Comparison of ENCODE assay signal across 28 cellular contexts in the genomic region with DNA sequence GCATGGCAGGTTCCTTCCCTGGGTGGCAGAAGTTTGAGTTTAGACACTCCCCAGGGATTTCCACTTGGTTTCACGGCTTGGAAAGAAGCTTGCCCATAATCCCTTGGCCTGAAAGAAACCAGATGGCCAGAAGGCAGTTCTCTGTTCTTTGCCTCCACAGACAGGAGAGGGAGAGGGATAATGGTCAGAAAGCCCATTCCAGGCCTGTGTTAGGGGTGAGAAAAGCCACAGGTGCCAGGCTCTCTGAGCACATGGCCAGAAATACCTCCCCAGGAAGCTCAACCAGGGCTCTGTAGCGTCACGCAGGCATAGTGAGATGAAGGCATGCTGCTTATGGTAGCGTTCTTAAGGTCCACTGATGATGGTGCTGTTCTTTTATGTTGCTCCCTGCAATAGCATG.
DNase-seq lines count a peak whose midpoint lies in the region; ATAC-seq and TF ChIP-seq lines count a peak whose summit lies in the region.
"Had no signal": no experiment of that assay in that cellular context is flagged by ENCODE, and none has a peak within 500 bp of the region (broad histone marks: within the 10 kb centered on the region; RNA-seq: fewer than 3 reads in every experiment).

No MANE protein-coding gene starts in this region.

- WGBS in smooth muscle cell (ENCODE audit: low lambda C conversion rate) = 28% methylated on average over 4 of the region's 4 CpGs

- H3K36me3 ChIP-seq in OCI-LY7 (ENCODE audit: insufficient read depth, low read length) (no peaks in the 10 kb centered on the region), smooth muscle cell (ENCODE audit: low read depth) (no peaks in the 10 kb centered on the region)
- H3K36me3 ChIP-seq: esophagus squamous epithelium, gastrocnemius medialis, Peyer's patch had no signal

- TF ChIP-seq CTCF in OCI-LY7 (conservative IDR thresholded peaks at IDR 0.05; ENCODE audit: low read length) (no peak), glutamatergic neuron (IDR thresholded peaks at IDR 0.05; ENCODE audit: partially characterized antibody, unreplicated experiment) (no peak), smooth muscle cell (IDR thresholded peaks at IDR 0.05; ENCODE audit: borderline replicate concordance, insufficient read depth, poor library complexity, severe bottlenecking) (no peak), natural killer cell (IDR thresholded peaks at IDR 0.05) (no peak)

- H3K4me2 ChIP-seq in OCI-LY7 (ENCODE audit: low read length) (peak overlapping the region; percentile 74), smooth muscle cell (no peak overlapping the region)
- H3K4me2 ChIP-seq: KMS-11 had no signal

- peak; percentile 30 for DNase-seq in ELF-1 (ENCODE audit: low read depth, low spot score)
- no peak for DNase-seq in OCI-LY7 (ENCODE audit: low spot score)
- DNase-seq in glutamatergic neuron = no peak
- peak; percentile 60 for DNase-seq in retina
- no peak for DNase-seq in smooth muscle cell (lab: John Stamatoyannopoulos, UW; ENCODE audit: unreplicated experiment)
- no peak for DNase-seq in natural killer cell
- DNase-seq: activated CD8-positive, alpha-beta memory T cell treated with anti-CD3 and anti-CD28 coated beads, Interleukin-2, amount 50 U/mL, for 48 hours; activated effector memory CD4-positive, alpha-beta T cell treated with Interleukin-2 at 50 U/mL for 16 hours; activated naive CD8-positive, alpha-beta T cell treated with anti-CD3 and anti-CD28 coated beads, Interleukin-2, amount 10 ng/mL, durations not matched to agents 7 days and 5 days; CD8-positive, alpha-beta T cell; DMS79 treated with DMSO at 0.1 percent for 48 hours; effector memory CD8-positive, alpha-beta T cell; esophagus squamous epithelium; gastrocnemius medialis; GM23248; NCI-H187 treated with DMSO at 0.1 percent for 48 hours; NCI-H345; Peyer's patch; posterior cingulate gyrus; stimulated activated CD4-positive, alpha-beta T cell treated with anti-CD3 and anti-CD28 coated beads, Interleukin-2, amount 100 ng/mL, for 24 hours had no signal

- H3K9ac ChIP-seq in smooth muscle cell (ENCODE audit: low read depth) = no peak overlapping the region
- H3K9ac ChIP-seq: GM23248, KMS-11 had no signal

- H3K4me1 Mint-ChIP-seq in glutamatergic neuron (ENCODE audit: low read depth, unreplicated experiment) = peaks cover 21% of the 10 kb centered on the region
- peaks cover 18 to 27% of the 10 kb centered on the region in 2 donors for H3K4me1 Mint-ChIP-seq in natural killer cell
- H3K4me1 Mint-ChIP-seq: nephron had no signal

- H2AFZ ChIP-seq in OCI-LY7 (ENCODE audit: low read length) (peak overlapping the region; percentile 33), smooth muscle cell (ENCODE audit: low read depth) (no peak overlapping the region)
- H2AFZ ChIP-seq: GM23248 had no signal

- H3F3A ChIP-seq in smooth muscle cell (ENCODE audit: low read depth) = no peaks in the 10 kb centered on the region

- H3K4me1 ChIP-seq in OCI-LY7 (ENCODE audit: insufficient read depth, low read length, poor library complexity, severe bottlenecking) = peaks cover 74% of the 10 kb centered on the region
- H3K4me1 ChIP-seq in smooth muscle cell (ENCODE audit: low read depth) = no peaks in the 10 kb centered on the region
- H3K4me1 ChIP-seq: esophagus squamous epithelium had no signal

- H3K9me3 ChIP-seq in OCI-LY7 (ENCODE audit: low read length) (no peaks in the 10 kb centered on the region), smooth muscle cell (replicated peaks; ENCODE audit: low read depth) (no peaks in the 10 kb centered on the region)
- H3K9me3 ChIP-seq: esophagus squamous epithelium, gastrocnemius medialis, Peyer's patch had no signal

- H3K4me3 ChIP-seq in OCI-LY7 (ENCODE audit: low read depth, low read length, poor library complexity, severe bottlenecking) (no peak overlapping the region), smooth muscle cell (no peak overlapping the region)
- H3K4me3 ChIP-seq: esophagus squamous epithelium, gastrocnemius medialis, GM23248, Peyer's patch had no signal

- H3K27me3 ChIP-seq in smooth muscle cell (ENCODE audit: low read depth) = no peaks in the 10 kb centered on the region
- H3K27me3 ChIP-seq: esophagus squamous epithelium, gastrocnemius medialis, Peyer's patch had no signal

- CTCF ChIA-PET in OCI-LY7 (lab: Charles Lee; ENCODE audit: unreplicated experiment) = no interaction called here

- H3K27ac ChIP-seq in OCI-LY7 (ENCODE audit: low read depth, low read length, poor library complexity, severe bottlenecking) (peak overlapping the region; percentile 98), smooth muscle cell (ENCODE audit: low read depth) (no peak overlapping the region)
- H3K27ac ChIP-seq: esophagus squamous epithelium, gastrocnemius medialis, GM23248, KMS-11, Peyer's patch, VCaP had no signal

- H3K36me3 Mint-ChIP-seq in glutamatergic neuron (ENCODE audit: unreplicated experiment) (no peaks in the 10 kb centered on the region), natural killer cell (no peaks in the 10 kb centered on the region)
- H3K36me3 Mint-ChIP-seq: brain; CD8-positive, alpha-beta T cell; memory B cell had no signal

- H3K79me2 ChIP-seq in OCI-LY7 (ENCODE audit: insufficient read depth, low read depth, low read length) (no peaks in the 10 kb centered on the region), smooth muscle cell (ENCODE audit: low read depth) (no peaks in the 10 kb centered on the region)

- ATAC-seq in GM19455 (IDR thresholded peaks at IDR 0.05; ENCODE audit: unreplicated experiment) (no peak), GM18873 (IDR thresholded peaks at IDR 0.05; ENCODE audit: low FRiP score, unreplicated experiment) (no peak), natural killer cell (no peak)
- ATAC-seq: CD8-positive, alpha-beta T cell; effector memory CD8-positive, alpha-beta T cell; gastrocnemius medialis had no signal

- intact Hi-C loops in OCI-LY7 (cut with micrococcal nuclease; ENCODE audit: unreplicated experiment) = loop anchor here (5.0 kb wide), 3 partner anchors 52 to 303 kb away; no protein-coding TSS in a partner anchor
- intact Hi-C loops in natural killer cell (cut with micrococcal nuclease) = no loop called here

- H4K20me1 ChIP-seq in OCI-LY7 (ENCODE audit: insufficient read depth, low read length) = no peaks in the 10 kb centered on the region
- no peaks in the 10 kb centered on the region for H4K20me1 ChIP-seq in smooth muscle cell (ENCODE audit: low read depth)

- peak overlapping the region; percentile 69 for H3K27ac Mint-ChIP-seq in glutamatergic neuron (ENCODE audit: unreplicated experiment)
- H3K27ac Mint-ChIP-seq in natural killer cell = no peak overlapping the region
- H3K27ac Mint-ChIP-seq: activated naive CD8-positive, alpha-beta T cell treated with anti-CD3 and anti-CD28 coated beads, Interleukin-2, amount 10 ng/mL, durations not matched to agents 7 days and 5 days; CD8-positive, alpha-beta T cell; effector memory CD8-positive, alpha-beta T cell; memory B cell; nephron; T-helper 2 cell treated with Interferon-gamma antibody and Interleukin-4, amounts not matched to agents 5 μg/mL and 100 μg/mL, for 36 hours had no signal

- POLR2A ChIA-PET in OCI-LY7 (lab: Charles Lee) = interaction anchor here (0.7 to 4.9 kb wide), 5 partner anchors 11 to 208 kb away, joined by 3 to 57 read pairs (median 8); no protein-coding TSS in a partner anchor

- no peak overlapping the region for H3K4me3 Mint-ChIP-seq in glutamatergic neuron (ENCODE audit: unreplicated experiment)
- H3K4me3 Mint-ChIP-seq in natural killer cell = no peak overlapping the region
- H3K4me3 Mint-ChIP-seq: activated naive CD8-positive, alpha-beta T cell treated with anti-CD3 and anti-CD28 coated beads, Interleukin-2, amount 10 ng/mL, durations not matched to agents 7 days and 5 days; CD8-positive, alpha-beta T cell; effector memory CD8-positive, alpha-beta T cell; memory B cell; nephron; T-helper 2 cell treated with Interferon-gamma antibody and Interleukin-4, amounts not matched to agents 5 μg/mL and 100 μg/mL, for 36 hours had no signal

- peaks cover 3% of the 10 kb centered on the region for H3K27me3 Mint-ChIP-seq in glutamatergic neuron (ENCODE audit: unreplicated experiment)
- H3K27me3 Mint-ChIP-seq in natural killer cell (ENCODE audit: low read depth in 2 of 2) = no peaks in the 10 kb centered on the region
- H3K27me3 Mint-ChIP-seq: activated naive CD8-positive, alpha-beta T cell treated with anti-CD3 and anti-CD28 coated beads, Interleukin-2, amount 10 ng/mL, durations not matched to agents 7 days and 5 days; effector memory CD8-positive, alpha-beta T cell; memory B cell had no signal

- peaks cover 3% of the 10 kb centered on the region for H3K9me3 Mint-ChIP-seq in glutamatergic neuron (ENCODE audit: unreplicated experiment)
- no peaks in the 10 kb centered on the region for H3K9me3 Mint-ChIP-seq in natural killer cell
- H3K9me3 Mint-ChIP-seq: activated naive CD8-positive, alpha-beta T cell treated with anti-CD3 and anti-CD28 coated beads, Interleukin-2, amount 10 ng/mL, durations not matched to agents 7 days and 5 days; CD8-positive, alpha-beta T cell; effector memory CD8-positive, alpha-beta T cell; memory B cell; nephron; T-helper 2 cell treated with Interferon-gamma antibody and Interleukin-4, amounts not matched to agents 5 μg/mL and 100 μg/mL, for 36 hours had no signal

- H3K9me2 ChIP-seq in OCI-LY7 (ENCODE audit: insufficient read depth, low read length) = no peaks in the 10 kb centered on the region

- no TSS peak for BruUV-seq in OCI-LY7 (replicated peaks; lab: Mats Ljungman, UMichigan)

Comparison
In these comparisons a context has a peak if more than half of its experiments do, and no peak if none do; other contexts are left out.
1. DNase-seq: peak in ELF-1 (single experiment) and retina (single experiment); none in OCI-LY7 (single experiment), glutamatergic neuron (single experiment), smooth muscle cell (single experiment) and natural killer cell (single experiment).